ENCODE assay signal across 8 cellular contexts in the genomic region with DNA sequence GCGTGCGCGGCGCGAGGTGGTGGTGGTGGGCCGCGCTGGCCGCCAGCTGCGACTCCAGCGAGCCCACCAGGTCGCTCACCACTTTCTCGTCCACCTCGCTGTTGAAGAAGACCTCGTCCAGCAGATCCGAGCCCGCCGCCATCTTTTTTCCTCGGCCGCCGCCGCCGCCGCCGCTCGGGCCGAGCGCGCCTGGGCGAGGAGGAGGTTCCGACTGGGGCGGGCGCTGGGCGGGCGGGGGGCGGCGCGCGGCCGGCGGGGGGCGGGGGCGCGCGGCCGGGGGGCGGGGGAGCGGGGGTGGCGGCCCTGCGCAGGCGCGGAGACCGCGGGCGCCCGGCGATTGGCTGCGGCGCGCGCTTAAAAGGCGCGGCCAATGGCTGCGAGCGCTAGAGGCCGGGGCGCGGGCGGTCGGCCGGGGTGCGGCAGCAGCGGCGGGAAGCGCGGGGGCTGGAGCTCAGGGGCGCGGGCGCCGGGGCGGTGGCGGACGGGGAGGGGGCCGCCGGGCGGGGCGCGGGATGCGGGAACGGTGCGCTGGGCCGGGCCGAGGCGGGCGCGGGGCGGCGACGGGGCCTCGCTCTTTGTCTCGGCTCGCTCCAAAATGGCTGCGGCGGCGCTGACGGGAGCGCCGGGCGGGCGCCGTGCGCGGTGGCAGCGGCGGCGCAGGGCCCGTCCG. TPM values are rescaled to one million over a fixed set of nuclear protein-coding genes. Genes with fewer than 3 reads are reported as not detected.
DNase-seq lines count a peak whose midpoint lies in the region; ATAC-seq and TF ChIP-seq lines count a peak whose summit lies in the region.

A gene with protein sequence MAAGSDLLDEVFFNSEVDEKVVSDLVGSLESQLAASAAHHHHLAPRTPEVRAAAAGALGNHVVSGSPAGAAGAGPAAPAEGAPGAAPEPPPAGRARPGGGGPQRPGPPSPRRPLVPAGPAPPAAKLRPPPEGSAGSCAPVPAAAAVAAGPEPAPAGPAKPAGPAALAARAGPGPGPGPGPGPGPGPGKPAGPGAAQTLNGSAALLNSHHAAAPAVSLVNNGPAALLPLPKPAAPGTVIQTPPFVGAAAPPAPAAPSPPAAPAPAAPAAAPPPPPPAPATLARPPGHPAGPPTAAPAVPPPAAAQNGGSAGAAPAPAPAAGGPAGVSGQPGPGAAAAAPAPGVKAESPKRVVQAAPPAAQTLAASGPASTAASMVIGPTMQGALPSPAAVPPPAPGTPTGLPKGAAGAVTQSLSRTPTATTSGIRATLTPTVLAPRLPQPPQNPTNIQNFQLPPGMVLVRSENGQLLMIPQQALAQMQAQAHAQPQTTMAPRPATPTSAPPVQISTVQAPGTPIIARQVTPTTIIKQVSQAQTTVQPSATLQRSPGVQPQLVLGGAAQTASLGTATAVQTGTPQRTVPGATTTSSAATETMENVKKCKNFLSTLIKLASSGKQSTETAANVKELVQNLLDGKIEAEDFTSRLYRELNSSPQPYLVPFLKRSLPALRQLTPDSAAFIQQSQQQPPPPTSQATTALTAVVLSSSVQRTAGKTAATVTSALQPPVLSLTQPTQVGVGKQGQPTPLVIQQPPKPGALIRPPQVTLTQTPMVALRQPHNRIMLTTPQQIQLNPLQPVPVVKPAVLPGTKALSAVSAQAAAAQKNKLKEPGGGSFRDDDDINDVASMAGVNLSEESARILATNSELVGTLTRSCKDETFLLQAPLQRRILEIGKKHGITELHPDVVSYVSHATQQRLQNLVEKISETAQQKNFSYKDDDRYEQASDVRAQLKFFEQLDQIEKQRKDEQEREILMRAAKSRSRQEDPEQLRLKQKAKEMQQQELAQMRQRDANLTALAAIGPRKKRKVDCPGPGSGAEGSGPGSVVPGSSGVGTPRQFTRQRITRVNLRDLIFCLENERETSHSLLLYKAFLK (minus strand): TSS at position 213 of the 670 bp plus-strand sequence. CDS start 71 bp downstream, at position 142.

- no peak for TF ChIP-seq CTCF in astrocyte of the cerebellum (IDR thresholded peaks at IDR 0.05; ENCODE audit: low read depth, low read length, missing control alignments)

- peak within 1 kb of the TSS; percentile 58 for H3K4me3 ChIP-seq in astrocyte of the cerebellum (ENCODE audit: low read depth, low read length)

- DNase-seq in NCI-H1417 treated with DMSO at 0.1 percent for 48 hours (lab: John Stamatoyannopoulos, UW) (peak; percentile 25), T1000 (lab: John Stamatoyannopoulos, UW) (peak; percentile 34), astrocyte of the cerebellum (ENCODE audit: low read depth) (no peak), hypothalamus (lab: John Stamatoyannopoulos, UW) (peak in 50 of 51 donors; percentile 12 to 90 (median 68)), sciatic nerve (ENCODE audit: low spot score) (peak; percentile 85), cortex of kidney (lab: John Stamatoyannopoulos, UW) (no peak)

- intact Hi-C loops in sciatic nerve (cut with DNase I): loop anchor here (10.0 kb wide), 1 partner anchor 59 kb away; a partner anchor contains a TSS

- TF ChIP-seq POLR2A in GM15510 (IDR thresholded peaks at IDR 0.05; ENCODE audit: borderline replicate concordance, extremely low read depth, insufficient read length): peak; percentile 99

- peak; percentile 73 for ATAC-seq in HG02759 (IDR thresholded peaks at IDR 0.05; ENCODE audit: unreplicated experiment)
- ATAC-seq in sciatic nerve: peak; percentile 76

- in situ Hi-C loops in astrocyte of the cerebellum (cut with HindIII; ENCODE audit: low sequenced_read_pairs): no loop called here

RNA-seq across cellular contexts. Expression of the gene that starts here (rescaled TPM):
- 20.1 TPM for total RNA-seq in sciatic nerve

Comparison
In these comparisons a context has a peak if more than half of its experiments do, and no peak if none do; other contexts are left out.
1. DNase-seq: peak in NCI-H1417 treated with DMSO at 0.1 percent for 48 hours (single experiment), T1000 (single experiment), hypothalamus (50 of 51) and sciatic nerve (single experiment); none in astrocyte of the cerebellum (single experiment) and cortex of kidney (single experiment).